ENCODE assay signal across 1 cellular context in genomic region chr2:65056215-65056989, GRCh38.
TF ChIP-seq lines count a peak whose summit lies in the region.

CEP68 (plus strand) TSS chr2:65056416; CDS start chr2:65069445, 13,029 bp downstream.

TF ChIP-seq in HepG2, 621 proteins besides CTCF, POLR2A, EP300 and RAD21 (continued from another document and continues in another):
- no peak for TF ChIP-seq NAIF1 (CRISPR knock-in tag; IDR thresholded peaks at IDR 0.05; ENCODE audit: borderline replicate concordance)
- TF ChIP-seq TEAD3 (CRISPR knock-in tag; optimal IDR thresholded peaks at IDR 0.05; ENCODE audit: borderline replicate concordance), result peak; percentile 70
- TF ChIP-seq NFE2 (CRISPR knock-in tag; IDR thresholded peaks at IDR 0.05), result no peak
- no peak for TF ChIP-seq EED (CRISPR knock-in tag; IDR thresholded peaks at IDR 0.05)
- peak; percentile 49; the same call in 1 of the 2 replicates for TF ChIP-seq ATF3 (CRISPR knock-in tag; IDR thresholded peaks at IDR 0.05)
- peak; percentile 85; the same call in 1 of the 2 replicates for TF ChIP-seq ZNF567 (CRISPR knock-in tag; IDR thresholded peaks at IDR 0.05; ENCODE audit: borderline replicate concordance)
- peak; percentile 97 for TF ChIP-seq EEA1 (CRISPR knock-in tag; IDR thresholded peaks at IDR 0.05; ENCODE audit: borderline replicate concordance)
- no peak for TF ChIP-seq CEBPZ (IDR thresholded peaks at IDR 0.05; ENCODE audit: low read length)
- TF ChIP-seq KIAA2018 (CRISPR knock-in tag; IDR thresholded peaks at IDR 0.05; ENCODE audit: borderline replicate concordance), result no peak; the same call in 1 of the 2 replicates
- TF ChIP-seq KAT8 (CRISPR knock-in tag; IDR thresholded peaks at IDR 0.05), result peak; percentile 76
- peak; percentile 34; the same call in 1 of the 2 replicates for TF ChIP-seq ARID2 (CRISPR knock-in tag; IDR thresholded peaks at IDR 0.05; ENCODE audit: borderline replicate concordance)
- no peak for TF ChIP-seq CERS6 (CRISPR knock-in tag; IDR thresholded peaks at IDR 0.05)
- TF ChIP-seq ZNF124 (CRISPR knock-in tag; IDR thresholded peaks at IDR 0.05), result no peak; the same call in 1 of the 2 replicates
- TF ChIP-seq ZNF784 (CRISPR knock-in tag; IDR thresholded peaks at IDR 0.05; ENCODE audit: borderline replicate concordance), result peak; percentile 100
- peak; percentile 88 for TF ChIP-seq YY1 (IDR thresholded peaks at IDR 0.05; ENCODE audit: insufficient read depth, insufficient replicate concordance, low read depth, low read length)
- TF ChIP-seq RXRA (CRISPR knock-in tag; IDR thresholded peaks at IDR 0.05), result no peak; the same call in 1 of the 2 replicates
- no peak for TF ChIP-seq ZKSCAN5 (CRISPR knock-in tag; IDR thresholded peaks at IDR 0.05)
- TF ChIP-seq NCOA5 (CRISPR knock-in tag; IDR thresholded peaks at IDR 0.05), result no peak
- no peak for TF ChIP-seq PHB2 (IDR thresholded peaks at IDR 0.05; ENCODE audit: partially characterized antibody)
- TF ChIP-seq MIXL1 (CRISPR knock-in tag; IDR thresholded peaks at IDR 0.05), result no peak
- TF ChIP-seq ZNF431 (CRISPR knock-in tag; IDR thresholded peaks at IDR 0.05; ENCODE audit: borderline replicate concordance, low read depth), result peak; percentile 98
- TF ChIP-seq ZBTB21 (CRISPR knock-in tag; IDR thresholded peaks at IDR 0.05), result no peak
- no peak; the same call in none of the 2 replicates for TF ChIP-seq ZBTB4 (CRISPR knock-in tag; IDR thresholded peaks at IDR 0.05; ENCODE audit: borderline replicate concordance)
- TF ChIP-seq ATF2 (CRISPR knock-in tag; IDR thresholded peaks at IDR 0.05), result peak; percentile 74; the same call in 1 of the 2 replicates
- TF ChIP-seq ZNF724P (CRISPR knock-in tag; IDR thresholded peaks at IDR 0.05; ENCODE audit: borderline replicate concordance), result peak; percentile 9; the same call in 1 of the 2 replicates
- no peak for TF ChIP-seq KLF15 (CRISPR knock-in tag; IDR thresholded peaks at IDR 0.05; ENCODE audit: borderline replicate concordance)
- no peak for TF ChIP-seq THAP8 (CRISPR knock-in tag; IDR thresholded peaks at IDR 0.05; ENCODE audit: borderline replicate concordance)
- TF ChIP-seq ZNF709 (CRISPR knock-in tag; IDR thresholded peaks at IDR 0.05), result peak; percentile 99
- TF ChIP-seq ATF7 (IDR thresholded peaks at IDR 0.05), result no peak
- TF ChIP-seq ATF7 (CRISPR knock-in tag; IDR thresholded peaks at IDR 0.05), result peak; percentile 61; the same call in 1 of the 2 replicates
- no peak for TF ChIP-seq NFRKB (IDR thresholded peaks at IDR 0.05)
- TF ChIP-seq DR1 (CRISPR knock-in tag; IDR thresholded peaks at IDR 0.05), result peak; percentile 93
- TF ChIP-seq GPBP1L1 (CRISPR knock-in tag; IDR thresholded peaks at IDR 0.05), result no peak
- TF ChIP-seq ATM (IDR thresholded peaks at IDR 0.05; ENCODE audit: borderline replicate concordance), result no peak
